Comparison of ENCODE assay signal across 22 cellular contexts in the genomic region with DNA sequence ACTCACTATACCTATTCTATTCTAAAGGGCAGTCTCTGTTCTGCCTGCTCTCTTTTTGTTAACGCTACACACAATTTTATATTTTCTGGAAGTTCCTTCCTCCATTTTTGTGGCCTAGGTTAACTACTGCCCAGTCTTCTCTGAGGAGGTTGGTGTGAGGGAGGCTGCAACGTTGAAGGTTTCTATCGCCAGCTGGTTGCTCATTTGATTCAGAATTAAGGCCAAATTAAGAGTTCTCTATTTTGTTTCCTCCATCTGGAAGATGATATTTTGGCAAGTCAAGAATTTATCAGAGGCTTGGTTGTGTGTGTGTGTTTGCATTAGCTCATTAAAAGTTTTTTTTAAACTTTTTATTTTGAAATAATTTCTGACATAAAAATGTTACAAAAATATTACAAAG.
DNase-seq lines count a peak whose midpoint lies in the region; ATAC-seq and TF ChIP-seq lines count a peak whose summit lies in the region.
"Had no signal": no experiment of that assay in that cellular context is flagged by ENCODE, and none has a peak within 500 bp of the region (broad histone marks: within the 10 kb centered on the region; RNA-seq: fewer than 3 reads in every experiment).

No MANE protein-coding gene starts in this region.

- H3K36me3 Mint-ChIP-seq in immature natural killer cell: peaks cover 6 to 18% (median 13%) of the 10 kb centered on the region in 3 donors

- no peaks in the 10 kb centered on the region for H3K27me3 ChIP-seq in left ventricle myocardium inferior (ENCODE audit: low read depth)
- H3K27me3 ChIP-seq: BLaER1 had no signal

- no peak for TF ChIP-seq CTCF in left ventricle myocardium inferior (IDR thresholded peaks at IDR 0.05; ENCODE audit: borderline replicate concordance)

- peak overlapping the region; percentile 11 for H3K27ac ChIP-seq in left ventricle myocardium inferior (replicated peaks)
- H3K27ac ChIP-seq: 22Rv1, BLaER1, C4-2B had no signal

- in situ Hi-C loops in G401 (cut with HindIII; ENCODE audit: low sequenced_read_pairs): no loop called here

- H3K4me3 Mint-ChIP-seq in immature natural killer cell: no peak overlapping the region
- H3K4me3 Mint-ChIP-seq: B cell; CD4-positive, CD25-positive, alpha-beta regulatory T cell; CD8-positive, alpha-beta T cell; HFFc6 had no signal

- DNase-seq in left ventricle myocardium inferior: no peak
- DNase-seq in Right ventricle myocardium inferior (ENCODE audit: missing footprints): no peak
- peak; percentile 65 for DNase-seq in G401 (ENCODE audit: low spot score)
- peak; percentile 57 for DNase-seq in cerebellar cortex (ENCODE audit: low spot score)
- DNase-seq in immature natural killer cell: no peak
- DNase-seq in NCI-H1092 treated with DMSO at 0.1 percent for 48 hours (lab: John Stamatoyannopoulos, UW): no peak
- DNase-seq: Caco-2; CD4-positive, CD25-positive, alpha-beta regulatory T cell; CD8-positive, alpha-beta T cell; DMS153; DND-41; GDM1; GOT3; HFFc6 had no signal

- ATAC-seq in Right ventricle myocardium inferior (no peak), HG02678 (IDR thresholded peaks at IDR 0.05; ENCODE audit: unreplicated experiment) (no peak), GM18498 (IDR thresholded peaks at IDR 0.05; ENCODE audit: unreplicated experiment) (no peak)
- ATAC-seq: CD8-positive, alpha-beta T cell; GM12878 had no signal

- peaks cover 63% of the 10 kb centered on the region for H3K4me1 ChIP-seq in left ventricle myocardium inferior
- H3K4me1 ChIP-seq: BLaER1, HAP-1 had no signal

- H3K4me3 ChIP-seq in left ventricle myocardium inferior: no peak overlapping the region
- H3K4me3 ChIP-seq: BLaER1, GM12878, HAP-1 had no signal

- H3K9me3 ChIP-seq in left ventricle myocardium inferior (replicated peaks): no peaks in the 10 kb centered on the region
- H3K9me3 ChIP-seq: Caco-2, HAP-1 had no signal

- no peaks in the 10 kb centered on the region for H3K9me3 Mint-ChIP-seq in immature natural killer cell
- H3K9me3 Mint-ChIP-seq: CD4-positive, CD25-positive, alpha-beta regulatory T cell; CD8-positive, alpha-beta T cell; HFFc6 had no signal

- peaks cover 71 to 83% of the 10 kb centered on the region in 2 donors for H3K4me1 Mint-ChIP-seq in immature natural killer cell

- intact Hi-C loops in left ventricle myocardium inferior (cut with micrococcal nuclease) (no loop called here), Right ventricle myocardium inferior (cut with DNase I) (no loop called here)

- H3K36me3 ChIP-seq in left ventricle myocardium inferior: no peaks in the 10 kb centered on the region
- H3K36me3 ChIP-seq: HAP-1 had no signal

- H3K27me3 Mint-ChIP-seq in immature natural killer cell (ENCODE audit: low read depth in 3 of 3): peaks cover 4 to 5% (median 5%) of the 10 kb centered on the region in 3 donors
- H3K27me3 Mint-ChIP-seq: B cell; CD4-positive, CD25-positive, alpha-beta regulatory T cell had no signal

- peak overlapping the region; percentile 63 to 89 (median 74) for H3K27ac Mint-ChIP-seq in immature natural killer cell
- H3K27ac Mint-ChIP-seq: B cell; CD8-positive, alpha-beta T cell; HFFc6 had no signal

Comparison
In these comparisons a context has a peak if more than half of its experiments do, and no peak if none do; other contexts are left out.
1. DNase-seq: peak in G401 (single experiment) and cerebellar cortex (single experiment); none in left ventricle myocardium inferior (single experiment), Right ventricle myocardium inferior (single experiment), immature natural killer cell (0 of 3) and NCI-H1092 treated with DMSO at 0.1 percent for 48 hours (single experiment).